In the genomic region with DNA sequence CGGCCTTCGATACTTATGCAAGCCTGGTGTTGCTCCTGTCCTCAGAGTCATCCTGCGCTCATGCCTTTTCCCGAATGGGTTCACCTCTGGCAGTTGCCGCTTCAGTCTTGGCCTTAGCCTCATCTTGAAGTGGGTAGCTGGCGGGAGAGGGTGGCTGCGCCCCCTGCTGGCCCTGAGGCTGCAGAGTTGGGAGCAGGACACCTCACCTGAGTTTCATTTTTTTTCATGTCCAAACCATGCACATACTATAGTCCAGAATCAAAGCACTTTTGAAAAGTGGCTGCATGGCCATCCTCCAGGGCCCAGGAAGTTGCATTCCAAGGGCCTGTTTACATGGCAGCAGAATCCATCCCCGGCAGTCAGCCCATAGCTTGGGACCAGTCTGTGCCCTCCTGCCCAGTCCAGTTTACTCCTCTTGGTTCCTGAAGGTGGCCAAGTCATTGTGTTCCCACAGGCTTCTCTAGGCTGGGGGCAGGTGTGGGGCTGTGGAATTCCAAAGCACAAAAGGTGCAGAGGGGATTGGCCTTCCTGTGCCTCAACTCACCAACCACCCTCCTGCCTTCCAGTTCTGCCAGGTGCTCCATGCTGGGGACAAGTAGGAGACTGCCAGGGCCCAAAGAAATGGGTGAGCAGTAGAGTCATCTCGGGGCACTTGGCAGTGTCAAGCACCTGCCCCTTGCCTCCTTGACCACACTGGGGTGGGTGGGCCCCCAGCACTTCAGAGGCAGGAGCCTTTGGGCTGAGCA, we compare ENCODE assay signal across 9 cellular contexts. TPM values are rescaled to one million over a fixed set of nuclear protein-coding genes. Genes with fewer than 3 reads are reported as not detected.
DNase-seq lines count a peak whose midpoint lies in the region; ATAC-seq, FAIRE-seq and TF ChIP-seq lines count a peak whose summit lies in the region.
"Had no signal": no experiment of that assay in that cellular context is flagged by ENCODE, and none has a peak within 500 bp of the region (broad histone marks: within the 10 kb centered on the region; RNA-seq: fewer than 3 reads in every experiment).

No MANE protein-coding gene starts in this region.

- H3K9ac ChIP-seq in MM.1S (ENCODE audit: low read length), result no peak overlapping the region

- H3K27me3 ChIP-seq in MM.1S (replicated peaks; ENCODE audit: insufficient read depth, low read length) (no peaks in the 10 kb centered on the region), pancreas (no peaks in the 10 kb centered on the region), upper lobe of left lung (no peaks in the 10 kb centered on the region)

- H3K9me3 ChIP-seq in MM.1S (replicated peaks; ENCODE audit: insufficient read depth, low read length) (no peaks in the 10 kb centered on the region), pancreas (no peaks in the 10 kb centered on the region), upper lobe of left lung (no peaks in the 10 kb centered on the region)

- in situ Hi-C loops in SK-MEL-5 (cut with HindIII; ENCODE audit: low pct_unique_long_range_greater_than_20kb, low sequenced_read_pairs), result no loop called here

- H3K36me3 ChIP-seq in MM.1S (replicated peaks; ENCODE audit: insufficient read depth, low read length) (0 out of 2 replicates have a peak, but pooled peaks cover 3% of the 10 kb centered on the region), pancreas (peaks cover 0 to 51% (median 12%) of the 10 kb centered on the region in 3 donors), upper lobe of left lung (peaks cover 2 to 70% (median 50%) of the 10 kb centered on the region in 4 donors)

- H3K4me1 ChIP-seq in MM.1S (ENCODE audit: low read length), result no peaks in the 10 kb centered on the region
- peaks cover 0 to 6% (median 0%) of the 10 kb centered on the region in 3 donors for H3K4me1 ChIP-seq in pancreas
- peaks cover 12 to 34% (median 20%) of the 10 kb centered on the region in 4 donors for H3K4me1 ChIP-seq in upper lobe of left lung

- no peak for TF ChIP-seq EP300 in upper lobe of left lung (IDR thresholded peaks at IDR 0.05)

- DNase-seq in GM12865 (ENCODE audit: low read depth) (peak; percentile 86), MM.1S (peak; percentile 67), SK-MEL-5 (ENCODE audit: low read depth, low spot score) (peak; percentile 75), germinal center (ENCODE audit: low spot score) (peak; percentile 82), pancreas (peak; percentile 78 to 93 (median 90)), upper lobe of left lung (peak; percentile 85 to 95)
- peak; percentile 61 for DNase-seq in activated gamma-delta T cell treated with anti-CD3 and anti-CD28 coated beads, Interleukin-2, amount 50 U/mL, for 16 hours (ENCODE audit: low read depth)

- no peak for FAIRE-seq in pancreas (lab: Jason Lieb, UNC)
- FAIRE-seq: islet of Langerhans had no signal

- peaks cover 26% of the 10 kb centered on the region for H3F3A ChIP-seq in MM.1S (ENCODE audit: insufficient read depth, low read length)

- 16 to 17% methylated on average over 9 of the region's 9 CpGs for WGBS in pancreas, 2 donors
- 38 to 46% methylated on average over 8 to 9 of the region's 9 CpGs for WGBS in upper lobe of left lung, 2 donors

- intact Hi-C loops in pancreas (cut with DNase I), result loop anchor here in 2 of 3 donors (5.0 to 10.0 kb wide), 2 partner anchors 61 to 92 kb away; no protein-coding TSS in a partner anchor

- TF ChIP-seq CTCF in GM12865 (IDR thresholded peaks at IDR 0.05; ENCODE audit: insufficient read depth, low read depth, low read length, missing control alignments), result peak; percentile 98
- peak; percentile 96 for TF ChIP-seq CTCF in MM.1S (IDR thresholded peaks at IDR 0.05; ENCODE audit: low read length)
- TF ChIP-seq CTCF in pancreas (IDR thresholded peaks at IDR 0.05), result peak; percentile 84 to 91 (median 86)
- TF ChIP-seq CTCF in upper lobe of left lung (IDR thresholded peaks at IDR 0.05), result peak; percentile 81 to 94 (median 89)

- H3K4me3 ChIP-seq in GM12865 (ENCODE audit: low read depth, low read length) (no peak overlapping the region), MM.1S (ENCODE audit: low read length) (no peak overlapping the region), pancreas (no peak overlapping the region), upper lobe of left lung (no peak overlapping the region)

- no peak overlapping the region for H3K4me2 ChIP-seq in MM.1S (ENCODE audit: low read depth, low read length)

- no peaks in the 10 kb centered on the region for H3K9me2 ChIP-seq in MM.1S (replicated peaks; ENCODE audit: insufficient read depth, low read length)

- ATAC-seq in pancreas (peak; percentile 80 to 90 (median 86)), upper lobe of left lung (ENCODE audit: low FRiP score in 2 of 2) (peak; percentile 78 to 83), HG02970 (IDR thresholded peaks at IDR 0.05; ENCODE audit: low FRiP score, unreplicated experiment) (no peak)

- H2AFZ ChIP-seq in MM.1S (ENCODE audit: low read length), result no peak overlapping the region

- TF ChIP-seq POLR2A in upper lobe of left lung (IDR thresholded peaks at IDR 0.05), result no peak

- no peaks in the 10 kb centered on the region for H3K79me2 ChIP-seq in MM.1S (ENCODE audit: low read length)

- no peak overlapping the region; the same call in 1 of the 2 replicates for H3K27ac ChIP-seq in MM.1S (ENCODE audit: low read length)
- H3K27ac ChIP-seq in pancreas, result peak overlapping the region in 1 of 4 donors; percentile 44
- peak overlapping the region in 3 of 4 donors; percentile 32 to 73 (median 39) for H3K27ac ChIP-seq in upper lobe of left lung

- H4K20me1 ChIP-seq in MM.1S (ENCODE audit: insufficient read depth, low read length), result 0 out of 2 replicates have a peak, but pooled peaks cover 4% of the 10 kb centered on the region

RNA-seq across cellular contexts. Expression of a gene that starts 44.0 kb away (rescaled TPM):
- total RNA-seq in SK-MEL-5 (2014; rRNA removed; shearing (Covaris generic)), result 137 and 153 TPM in 2 replicates
- 193 and 232 TPM in 2 replicates for polyA plus RNA-seq in SK-MEL-5 (2015; cell fraction: cytosol; rRNA removed)
- polyA plus RNA-seq in SK-MEL-5 (2015; cell fraction: nucleus; rRNA removed), result 254 and 269 TPM in 2 replicates
- total RNA-seq in pancreas (100 to 1,000 TPM in 1 of 6 donors, 10 to 100 TPM in 5; 32.9 to 135 (median 38.3) TPM), upper lobe of left lung (100 to 1,000 TPM in 3 of 6 donors, 10 to 100 TPM in 3; 82.1 to 110 (median 95.1) TPM)
- polyA plus RNA-seq in pancreas, result 10 to 100 TPM; 25.1 to 30.4 TPM

RNA-seq across cellular contexts. Expression of a gene that starts 44.3 kb away (rescaled TPM):
- 16.9 and 21.3 TPM in 2 replicates for total RNA-seq in SK-MEL-5 (2014; rRNA removed; shearing (Covaris generic))
- 13.4 and 13.6 TPM in 2 replicates for polyA plus RNA-seq in SK-MEL-5 (2015; cell fraction: cytosol; rRNA removed)
- polyA plus RNA-seq in SK-MEL-5 (2015; cell fraction: nucleus; rRNA removed), result 57.3 and 97.6 TPM in 2 replicates
- total RNA-seq in pancreas (10 to 100 TPM in 3 of 6 donors, 1 to 10 TPM in 3; 7.6 to 20.2 (median 10.3) TPM), upper lobe of left lung (10 to 100 TPM; 20.8 to 85.9 (median 34.9) TPM)
- 10 to 100 TPM; 12.4 to 13.5 TPM for polyA plus RNA-seq in pancreas
